In the genomic region with DNA sequence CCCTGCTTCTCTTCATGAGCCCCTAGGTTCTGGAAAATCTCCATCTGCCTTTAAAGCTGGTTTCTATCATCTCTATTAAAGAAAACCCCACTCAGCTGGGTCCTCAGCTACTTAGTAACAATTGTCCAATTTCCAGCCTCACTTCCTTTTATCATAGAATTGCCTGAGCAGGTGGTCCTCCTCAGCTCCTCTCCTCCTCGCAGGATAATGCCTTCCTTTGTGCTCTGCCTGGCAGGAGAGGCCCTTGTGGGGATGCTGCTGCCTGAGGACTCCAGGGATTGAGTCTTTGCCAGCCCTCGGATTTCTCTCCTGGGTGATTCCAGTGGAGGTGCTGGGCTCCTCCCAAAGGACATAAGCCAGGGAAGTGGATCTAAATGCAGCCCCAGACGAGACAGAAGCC, we compare ENCODE assay signal across 28 cellular contexts.
A peak's percentile ranks its signal among the peaks of the same experiment; 100 is the strongest.
DNase-seq lines count a peak whose midpoint lies in the region; ATAC-seq and TF ChIP-seq lines count a peak whose summit lies in the region.
"Had no signal": no experiment of that assay in that cellular context is flagged by ENCODE, and none has a peak within 500 bp of the region (broad histone marks: within the 10 kb centered on the region; RNA-seq: fewer than 3 reads in every experiment).

No MANE protein-coding gene starts in this region.

- ATAC-seq in stimulated activated naive CD8-positive, alpha-beta T cell treated with anti-CD3 and anti-CD28 coated beads, Interleukin-15, amount 100 ng/mL, for 72 hours, result no peak
- ATAC-seq in HG02798 (IDR thresholded peaks at IDR 0.05; ENCODE audit: poor library complexity, unreplicated experiment), result no peak
- ATAC-seq: activated CD4-positive, alpha-beta T cell treated with anti-CD3 and anti-CD28 coated beads for 36 hours; activated CD8-positive, alpha-beta T cell treated with anti-CD3 and anti-CD28 coated beads, Interleukin-2, amount 10 ng/mL, durations not matched to agents 7 days and 5 days; gastroesophageal sphincter; left cardiac atrium; naive thymus-derived CD8-positive, alpha-beta T cell; Panc1 had no signal

- no peak overlapping the region for H3K4me3 Mint-ChIP-seq in stimulated activated naive CD8-positive, alpha-beta T cell treated with anti-CD3 and anti-CD28 coated beads, Interleukin-15, amount 100 ng/mL, for 72 hours
- H3K4me3 Mint-ChIP-seq: activated CD4-positive, alpha-beta T cell treated with anti-CD3 and anti-CD28 coated beads for 36 hours; activated CD8-positive, alpha-beta T cell treated with anti-CD3 and anti-CD28 coated beads, Interleukin-2, amount 10 ng/mL, durations not matched to agents 7 days and 5 days; activated naive CD4-positive, alpha-beta T cell treated with anti-CD3 and anti-CD28 coated beads, Interleukin-2, amount 50 U/mL, for 24 hours; type B pancreatic cell had no signal

- peaks cover 0 to 14% (median 0%) of the 10 kb centered on the region in 4 donors for H3K27me3 ChIP-seq in esophagus muscularis mucosa
- peaks cover 2% of the 10 kb centered on the region; the same call in 1 of the 2 replicates for H3K27me3 ChIP-seq in HAP-1 (ENCODE audit: low read depth)
- H3K27me3 ChIP-seq: breast epithelium had no signal

- DNase-seq in COR-L47 (lab: John Stamatoyannopoulos, UW) (peak; percentile 17), NCI-H1105 (lab: John Stamatoyannopoulos, UW) (peak; percentile 55), NCI-H2227 treated with DMSO at 0.1 percent for 48 hours (lab: John Stamatoyannopoulos, UW) (peak; percentile 55), esophagus muscularis mucosa (ENCODE audit: extremely low spot score) (peak; percentile 68), RKO (ENCODE audit: low spot score) (no peak), HAP-1 (ENCODE audit: low spot score in 2 of 2) (no peak)
- DNase-seq in stimulated activated naive CD8-positive, alpha-beta T cell treated with anti-CD3 and anti-CD28 coated beads, Interleukin-15, amount 100 ng/mL, for 72 hours, result no peak
- DNase-seq: activated CD4-positive, alpha-beta T cell treated with anti-CD3 and anti-CD28 coated beads for 36 hours; activated CD8-positive, alpha-beta T cell treated with anti-CD3 and anti-CD28 coated beads, Interleukin-2, amount 10 ng/mL, durations not matched to agents 7 days and 5 days; amygdala; Caco-2; DND-41; Karpas-422; left cardiac atrium; naive thymus-derived CD8-positive, alpha-beta T cell; NCI-H187 treated with DMSO at 0.1 percent for 48 hours; SHP77; stimulated activated CD4-positive, alpha-beta T cell treated with anti-CD3 and anti-CD28 coated beads, Interleukin-4, amount 100 ng/mL, for 1 hour; T-helper 2 cell had no signal

- peaks cover 0 to 5% (median 0%) of the 10 kb centered on the region in 4 donors for H3K4me1 ChIP-seq in esophagus muscularis mucosa
- H3K4me1 ChIP-seq in HAP-1, result peaks cover 17% of the 10 kb centered on the region
- H3K4me1 ChIP-seq: breast epithelium, Caco-2, gastroesophageal sphincter had no signal

- no peaks in the 10 kb centered on the region for H3K27me3 Mint-ChIP-seq in stimulated activated naive CD8-positive, alpha-beta T cell treated with anti-CD3 and anti-CD28 coated beads, Interleukin-15, amount 100 ng/mL, for 72 hours

- H3K36me3 ChIP-seq in esophagus muscularis mucosa (no peaks in the 10 kb centered on the region), HAP-1 (replicated peaks) (no peaks in the 10 kb centered on the region)
- H3K36me3 ChIP-seq: breast epithelium, gastroesophageal sphincter had no signal

- H3K27ac Mint-ChIP-seq in stimulated activated naive CD8-positive, alpha-beta T cell treated with anti-CD3 and anti-CD28 coated beads, Interleukin-15, amount 100 ng/mL, for 72 hours, result no peak overlapping the region
- H3K27ac Mint-ChIP-seq: activated CD4-positive, alpha-beta T cell treated with anti-CD3 and anti-CD28 coated beads for 36 hours; activated CD8-positive, alpha-beta T cell treated with anti-CD3 and anti-CD28 coated beads, Interleukin-2, amount 10 ng/mL, durations not matched to agents 7 days and 5 days; activated naive CD4-positive, alpha-beta T cell treated with anti-CD3 and anti-CD28 coated beads, Interleukin-2, amount 50 U/mL, for 24 hours; activated T-helper 2 cell treated with anti-CD3 and anti-CD28 coated beads, Interferon-gamma antibody, Interleukin-2, Interleukin-4, amounts not matched to agents 10 μg/mL and 5 μg/mL and 100 μg/mL, durations not matched to agents 14 hours and 24 hours and 36 hours; naive thymus-derived CD8-positive, alpha-beta T cell; type B pancreatic cell had no signal

- no peak overlapping the region for H3K27ac ChIP-seq in esophagus muscularis mucosa (replicated peaks in 1 of 4)
- H3K27ac ChIP-seq: breast epithelium, C4-2B, gastroesophageal sphincter, hepatocyte had no signal

- H3K9me3 Mint-ChIP-seq in stimulated activated naive CD8-positive, alpha-beta T cell treated with anti-CD3 and anti-CD28 coated beads, Interleukin-15, amount 100 ng/mL, for 72 hours, result no peaks in the 10 kb centered on the region

- WGBS in esophagus muscularis mucosa, result 56% methylated on average over 3 of the region's 3 CpGs

- TF ChIP-seq EP300 in esophagus muscularis mucosa (IDR thresholded peaks at IDR 0.05), result no peak

- H3K4me3 ChIP-seq in esophagus muscularis mucosa (no peak overlapping the region), HAP-1 (no peak overlapping the region)
- H3K4me3 ChIP-seq: breast epithelium, gastroesophageal sphincter, hepatocyte had no signal

- H3K9me3 ChIP-seq in esophagus muscularis mucosa (no peaks in the 10 kb centered on the region), HAP-1 (no peaks in the 10 kb centered on the region)
- H3K9me3 ChIP-seq: breast epithelium, Caco-2, gastroesophageal sphincter had no signal

- intact Hi-C loops in esophagus muscularis mucosa (cut with DNase I), result no loop called here

- TF ChIP-seq CTCF in esophagus muscularis mucosa (IDR thresholded peaks at IDR 0.05), result no peak

- in situ Hi-C loops in HAP-1 (cut with MboI; ENCODE audit: low sequenced_read_pairs), result no loop called here

- no peaks in the 10 kb centered on the region for H3K4me1 Mint-ChIP-seq in stimulated activated naive CD8-positive, alpha-beta T cell treated with anti-CD3 and anti-CD28 coated beads, Interleukin-15, amount 100 ng/mL, for 72 hours
- H3K4me1 Mint-ChIP-seq: activated CD4-positive, alpha-beta T cell treated with anti-CD3 and anti-CD28 coated beads for 36 hours; activated naive CD4-positive, alpha-beta T cell treated with anti-CD3 and anti-CD28 coated beads, Interleukin-2, amount 50 U/mL, for 24 hours; naive thymus-derived CD8-positive, alpha-beta T cell had no signal

- no peak for TF ChIP-seq POLR2A in esophagus muscularis mucosa (IDR thresholded peaks at IDR 0.05; ENCODE audit: low read depth)

Comparison
In these comparisons a context has a peak if more than half of its experiments do, and no peak if none do; other contexts are left out.
1. DNase-seq: peak in COR-L47 (single experiment), NCI-H1105 (single experiment), NCI-H2227 treated with DMSO at 0.1 percent for 48 hours (single experiment) and esophagus muscularis mucosa (single experiment); none in stimulated activated naive CD8-positive, alpha-beta T cell treated with anti-CD3 and anti-CD28 coated beads, Interleukin-15, amount 100 ng/mL, for 72 hours (0 of 2), RKO (single experiment) and HAP-1 (0 of 2).